1 cellular context compared by ENCODE assay signal in the genomic region with DNA sequence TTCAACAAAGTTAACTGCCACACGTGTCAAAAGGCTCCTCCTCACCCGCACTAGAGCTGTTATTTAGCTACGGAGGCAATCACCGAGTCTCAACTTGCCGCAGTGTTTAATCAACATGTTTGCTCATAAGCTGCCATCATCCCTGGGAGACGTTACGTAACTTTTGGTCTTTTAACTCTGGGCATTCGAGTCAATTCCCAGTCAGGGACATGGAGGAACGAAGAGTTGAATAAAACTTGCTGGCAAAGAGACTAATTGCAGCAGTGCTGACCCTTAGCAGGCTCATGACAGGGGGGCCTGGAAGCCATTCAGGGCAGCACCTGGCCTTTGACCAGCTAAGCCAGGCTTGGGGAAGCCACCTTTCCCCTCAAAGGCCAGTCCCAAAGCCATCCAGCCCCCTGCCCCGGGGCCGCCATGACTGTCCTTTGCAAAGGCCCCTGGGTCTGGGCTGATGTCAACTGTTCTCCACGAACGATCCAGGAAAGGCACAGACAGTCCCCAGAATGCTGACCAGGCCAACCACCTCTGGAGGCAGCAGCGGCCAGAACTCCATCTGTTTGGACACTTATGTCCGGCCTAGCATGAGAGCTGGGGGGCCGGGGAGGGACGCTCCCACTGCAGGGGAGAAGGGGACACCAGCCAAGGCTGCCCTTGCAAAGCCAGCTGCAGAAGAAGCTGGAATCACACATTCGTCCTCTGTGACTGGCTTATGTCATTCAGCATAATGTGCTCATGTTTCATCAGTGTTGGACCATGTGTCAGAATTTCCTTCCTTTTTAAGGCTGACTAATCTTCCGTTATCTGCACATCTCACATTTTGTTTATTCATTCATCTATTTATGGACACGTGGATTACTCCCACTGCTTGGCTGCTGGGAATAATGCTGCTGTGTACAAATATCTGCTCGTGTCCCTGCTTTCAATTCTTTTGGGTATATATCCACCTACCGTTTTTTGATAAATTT.
TF ChIP-seq lines count a peak whose summit lies in the region.

No MANE protein-coding gene starts in this region.

TF ChIP-seq in HepG2, 621 proteins besides CTCF, POLR2A, EP300 and RAD21 (continued from another document and continues in another):
- TF ChIP-seq, protein P1, sequence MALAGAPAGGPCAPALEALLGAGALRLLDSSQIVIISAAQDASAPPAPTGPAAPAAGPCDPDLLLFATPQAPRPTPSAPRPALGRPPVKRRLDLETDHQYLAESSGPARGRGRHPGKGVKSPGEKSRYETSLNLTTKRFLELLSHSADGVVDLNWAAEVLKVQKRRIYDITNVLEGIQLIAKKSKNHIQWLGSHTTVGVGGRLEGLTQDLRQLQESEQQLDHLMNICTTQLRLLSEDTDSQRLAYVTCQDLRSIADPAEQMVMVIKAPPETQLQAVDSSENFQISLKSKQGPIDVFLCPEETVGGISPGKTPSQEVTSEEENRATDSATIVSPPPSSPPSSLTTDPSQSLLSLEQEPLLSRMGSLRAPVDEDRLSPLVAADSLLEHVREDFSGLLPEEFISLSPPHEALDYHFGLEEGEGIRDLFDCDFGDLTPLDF (CRISPR knock-in tag; IDR thresholded peaks at IDR 0.05) = no peak
- TF ChIP-seq HNRNPL (IDR thresholded peaks at IDR 0.05; ENCODE audit: low read depth, low read length) (no peak), SUZ12 (IDR thresholded peaks at IDR 0.05; ENCODE audit: low read depth, low read length) (no peak), ZNF431 (CRISPR knock-in tag; IDR thresholded peaks at IDR 0.05; ENCODE audit: borderline replicate concordance, low read depth) (no peak), ZKSCAN1 (IDR thresholded peaks at IDR 0.05; ENCODE audit: low read length) (no peak), ZSCAN29 (CRISPR knock-in tag; conservative IDR thresholded peaks at IDR 0.05) (peak; percentile 60; the same call in 1 of the 2 replicates), ZC3H13 (CRISPR knock-in tag; IDR thresholded peaks at IDR 0.05) (peak; percentile 71; the same call in 1 of the 2 replicates), ERF (CRISPR knock-in tag; IDR thresholded peaks at IDR 0.05) (peak; percentile 69), ZNF788 (CRISPR knock-in tag; IDR thresholded peaks at IDR 0.05; ENCODE audit: borderline replicate concordance) (peak; percentile 69; the same call in 1 of the 2 replicates), ZNF329 (CRISPR knock-in tag; IDR thresholded peaks at IDR 0.05; ENCODE audit: low read depth) (no peak), ARNT2 (CRISPR knock-in tag; IDR thresholded peaks at IDR 0.05; ENCODE audit: low read depth) (0 out of 2 replicates have a peak, but pooled peaks have one; percentile 51), SMAD1 (CRISPR knock-in tag; IDR thresholded peaks at IDR 0.05; ENCODE audit: borderline replicate concordance, low read depth) (no peak), CCAR2 (optimal IDR thresholded peaks at IDR 0.05; ENCODE audit: low read depth, low read length) (no peak), ONECUT2 (CRISPR knock-in tag; IDR thresholded peaks at IDR 0.05) (peak; percentile 16; the same call in 1 of the 2 replicates), ZNF747 (CRISPR knock-in tag; IDR thresholded peaks at IDR 0.05; ENCODE audit: borderline replicate concordance) (no peak), ZNF382 (CRISPR knock-in tag; IDR thresholded peaks at IDR 0.05; ENCODE audit: borderline replicate concordance) (no peak), ZFYVE20 (CRISPR knock-in tag; IDR thresholded peaks at IDR 0.05; ENCODE audit: borderline replicate concordance, low read depth) (no peak), RXRA (CRISPR knock-in tag; IDR thresholded peaks at IDR 0.05) (no peak; the same call in 1 of the 2 replicates), BHLHE40 (IDR thresholded peaks at IDR 0.05; ENCODE audit: low read length) (no peak), ZNF33B (CRISPR knock-in tag; IDR thresholded peaks at IDR 0.05) (no peak), ZNF225 (CRISPR knock-in tag; IDR thresholded peaks at IDR 0.05) (no peak), TOPORS (CRISPR knock-in tag; IDR thresholded peaks at IDR 0.05) (no peak), SRSF9 (IDR thresholded peaks at IDR 0.05; ENCODE audit: borderline replicate concordance, insufficient read depth, low read depth, low read length, poor library complexity, severe bottlenecking) (no peak), FOXA3 (CRISPR knock-in tag; IDR thresholded peaks at IDR 0.05) (peak; percentile 93), ZNF547 (CRISPR knock-in tag; IDR thresholded peaks at IDR 0.05) (0 out of 2 replicates have a peak, but pooled peaks have one; percentile 2)
- TF ChIP-seq, protein P2, sequence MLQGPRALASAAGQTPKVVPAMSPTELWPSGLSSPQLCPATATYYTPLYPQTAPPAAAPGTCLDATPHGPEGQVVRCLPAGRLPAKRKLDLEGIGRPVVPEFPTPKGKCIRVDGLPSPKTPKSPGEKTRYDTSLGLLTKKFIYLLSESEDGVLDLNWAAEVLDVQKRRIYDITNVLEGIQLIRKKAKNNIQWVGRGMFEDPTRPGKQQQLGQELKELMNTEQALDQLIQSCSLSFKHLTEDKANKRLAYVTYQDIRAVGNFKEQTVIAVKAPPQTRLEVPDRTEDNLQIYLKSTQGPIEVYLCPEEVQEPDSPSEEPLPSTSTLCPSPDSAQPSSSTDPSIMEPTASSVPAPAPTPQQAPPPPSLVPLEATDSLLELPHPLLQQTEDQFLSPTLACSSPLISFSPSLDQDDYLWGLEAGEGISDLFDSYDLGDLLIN (CRISPR knock-in tag; IDR thresholded peaks at IDR 0.05; ENCODE audit: borderline replicate concordance) = no peak
- TF ChIP-seq, protein P3, sequence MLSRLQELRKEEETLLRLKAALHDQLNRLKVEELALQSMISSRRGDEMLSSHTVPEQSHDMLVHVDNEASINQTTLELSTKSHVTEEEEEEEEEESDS (CRISPR knock-in tag; IDR thresholded peaks at IDR 0.05; ENCODE audit: borderline replicate concordance) = no peak
- TF ChIP-seq, protein P4, sequence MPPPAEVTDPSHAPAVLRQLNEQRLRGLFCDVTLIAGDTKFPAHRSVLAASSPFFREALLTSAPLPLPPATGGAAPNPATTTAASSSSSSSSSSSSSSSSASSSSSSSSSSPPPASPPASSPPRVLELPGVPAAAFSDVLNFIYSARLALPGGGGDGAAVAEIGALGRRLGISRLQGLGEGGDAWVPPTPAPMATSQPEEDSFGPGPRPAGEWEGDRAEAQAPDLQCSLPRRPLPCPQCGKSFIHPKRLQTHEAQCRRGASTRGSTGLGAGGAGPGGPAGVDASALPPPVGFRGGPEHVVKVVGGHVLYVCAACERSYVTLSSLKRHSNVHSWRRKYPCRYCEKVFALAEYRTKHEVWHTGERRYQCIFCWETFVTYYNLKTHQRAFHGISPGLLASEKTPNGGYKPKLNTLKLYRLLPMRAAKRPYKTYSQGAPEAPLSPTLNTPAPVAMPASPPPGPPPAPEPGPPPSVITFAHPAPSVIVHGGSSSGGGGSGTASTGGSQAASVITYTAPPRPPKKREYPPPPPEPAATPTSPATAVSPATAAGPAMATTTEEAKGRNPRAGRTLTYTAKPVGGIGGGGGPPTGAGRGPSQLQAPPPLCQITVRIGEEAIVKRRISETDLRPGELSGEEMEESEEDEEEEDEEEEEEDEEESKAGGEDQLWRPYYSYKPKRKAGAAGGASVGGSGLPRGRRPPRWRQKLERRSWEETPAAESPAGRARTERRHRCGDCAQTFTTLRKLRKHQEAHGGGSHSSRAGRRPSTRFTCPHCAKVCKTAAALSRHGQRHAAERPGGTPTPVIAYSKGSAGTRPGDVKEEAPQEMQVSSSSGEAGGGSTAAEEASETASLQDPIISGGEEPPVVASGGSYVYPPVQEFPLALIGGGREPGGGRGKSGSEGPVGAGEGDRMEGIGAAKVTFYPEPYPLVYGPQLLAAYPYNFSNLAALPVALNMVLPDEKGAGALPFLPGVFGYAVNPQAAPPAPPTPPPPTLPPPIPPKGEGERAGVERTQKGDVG (CRISPR knock-in tag; IDR thresholded peaks at IDR 0.05; ENCODE audit: borderline replicate concordance) = peak; percentile 78
- TF ChIP-seq, protein P5, sequence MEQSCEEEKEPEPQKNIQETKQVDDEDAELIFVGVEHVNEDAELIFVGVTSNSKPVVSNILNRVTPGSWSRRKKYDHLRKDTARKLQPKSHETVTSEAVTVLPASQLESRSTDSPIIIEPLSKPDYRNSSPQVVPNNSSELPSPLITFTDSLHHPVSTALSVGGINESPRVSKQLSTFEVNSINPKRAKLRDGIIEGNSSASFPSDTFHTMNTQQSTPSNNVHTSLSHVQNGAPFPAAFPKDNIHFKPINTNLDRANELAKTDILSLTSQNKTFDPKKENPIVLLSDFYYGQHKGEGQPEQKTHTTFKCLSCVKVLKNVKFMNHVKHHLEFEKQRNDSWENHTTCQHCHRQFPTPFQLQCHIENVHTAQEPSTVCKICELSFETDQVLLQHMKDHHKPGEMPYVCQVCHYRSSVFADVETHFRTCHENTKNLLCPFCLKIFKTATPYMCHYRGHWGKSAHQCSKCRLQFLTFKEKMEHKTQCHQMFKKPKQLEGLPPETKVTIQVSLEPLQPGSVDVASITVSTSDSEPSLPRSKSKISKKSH (CRISPR knock-in tag; IDR thresholded peaks at IDR 0.05; ENCODE audit: borderline replicate concordance) = 0 out of 2 replicates have a peak, but pooled peaks have one; percentile 29
- TF ChIP-seq, protein P6, sequence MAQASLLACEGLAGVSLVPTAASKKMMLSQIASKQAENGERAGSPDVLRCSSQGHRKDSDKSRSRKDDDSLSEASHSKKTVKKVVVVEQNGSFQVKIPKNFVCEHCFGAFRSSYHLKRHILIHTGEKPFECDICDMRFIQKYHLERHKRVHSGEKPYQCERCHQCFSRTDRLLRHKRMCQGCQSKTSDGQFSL (CRISPR knock-in tag; IDR thresholded peaks at IDR 0.05) = no peak
- TF ChIP-seq, protein P7, sequence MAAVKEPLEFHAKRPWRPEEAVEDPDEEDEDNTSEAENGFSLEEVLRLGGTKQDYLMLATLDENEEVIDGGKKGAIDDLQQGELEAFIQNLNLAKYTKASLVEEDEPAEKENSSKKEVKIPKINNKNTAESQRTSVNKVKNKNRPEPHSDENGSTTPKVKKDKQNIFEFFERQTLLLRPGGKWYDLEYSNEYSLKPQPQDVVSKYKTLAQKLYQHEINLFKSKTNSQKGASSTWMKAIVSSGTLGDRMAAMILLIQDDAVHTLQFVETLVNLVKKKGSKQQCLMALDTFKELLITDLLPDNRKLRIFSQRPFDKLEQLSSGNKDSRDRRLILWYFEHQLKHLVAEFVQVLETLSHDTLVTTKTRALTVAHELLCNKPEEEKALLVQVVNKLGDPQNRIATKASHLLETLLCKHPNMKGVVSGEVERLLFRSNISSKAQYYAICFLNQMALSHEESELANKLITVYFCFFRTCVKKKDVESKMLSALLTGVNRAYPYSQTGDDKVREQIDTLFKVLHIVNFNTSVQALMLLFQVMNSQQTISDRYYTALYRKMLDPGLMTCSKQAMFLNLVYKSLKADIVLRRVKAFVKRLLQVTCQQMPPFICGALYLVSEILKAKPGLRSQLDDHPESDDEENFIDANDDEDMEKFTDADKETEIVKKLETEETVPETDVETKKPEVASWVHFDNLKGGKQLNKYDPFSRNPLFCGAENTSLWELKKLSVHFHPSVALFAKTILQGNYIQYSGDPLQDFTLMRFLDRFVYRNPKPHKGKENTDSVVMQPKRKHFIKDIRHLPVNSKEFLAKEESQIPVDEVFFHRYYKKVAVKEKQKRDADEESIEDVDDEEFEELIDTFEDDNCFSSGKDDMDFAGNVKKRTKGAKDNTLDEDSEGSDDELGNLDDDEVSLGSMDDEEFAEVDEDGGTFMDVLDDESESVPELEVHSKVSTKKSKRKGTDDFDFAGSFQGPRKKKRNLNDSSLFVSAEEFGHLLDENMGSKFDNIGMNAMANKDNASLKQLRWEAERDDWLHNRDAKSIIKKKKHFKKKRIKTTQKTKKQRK (IDR thresholded peaks at IDR 0.05; ENCODE audit: low read length) = no peak
- TF ChIP-seq, protein P8, sequence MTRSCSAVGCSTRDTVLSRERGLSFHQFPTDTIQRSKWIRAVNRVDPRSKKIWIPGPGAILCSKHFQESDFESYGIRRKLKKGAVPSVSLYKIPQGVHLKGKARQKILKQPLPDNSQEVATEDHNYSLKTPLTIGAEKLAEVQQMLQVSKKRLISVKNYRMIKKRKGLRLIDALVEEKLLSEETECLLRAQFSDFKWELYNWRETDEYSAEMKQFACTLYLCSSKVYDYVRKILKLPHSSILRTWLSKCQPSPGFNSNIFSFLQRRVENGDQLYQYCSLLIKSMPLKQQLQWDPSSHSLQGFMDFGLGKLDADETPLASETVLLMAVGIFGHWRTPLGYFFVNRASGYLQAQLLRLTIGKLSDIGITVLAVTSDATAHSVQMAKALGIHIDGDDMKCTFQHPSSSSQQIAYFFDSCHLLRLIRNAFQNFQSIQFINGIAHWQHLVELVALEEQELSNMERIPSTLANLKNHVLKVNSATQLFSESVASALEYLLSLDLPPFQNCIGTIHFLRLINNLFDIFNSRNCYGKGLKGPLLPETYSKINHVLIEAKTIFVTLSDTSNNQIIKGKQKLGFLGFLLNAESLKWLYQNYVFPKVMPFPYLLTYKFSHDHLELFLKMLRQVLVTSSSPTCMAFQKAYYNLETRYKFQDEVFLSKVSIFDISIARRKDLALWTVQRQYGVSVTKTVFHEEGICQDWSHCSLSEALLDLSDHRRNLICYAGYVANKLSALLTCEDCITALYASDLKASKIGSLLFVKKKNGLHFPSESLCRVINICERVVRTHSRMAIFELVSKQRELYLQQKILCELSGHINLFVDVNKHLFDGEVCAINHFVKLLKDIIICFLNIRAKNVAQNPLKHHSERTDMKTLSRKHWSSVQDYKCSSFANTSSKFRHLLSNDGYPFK (CRISPR knock-in tag; IDR thresholded peaks at IDR 0.05; ENCODE audit: borderline replicate concordance) = peak; percentile 34; the same call in 1 of the 2 replicates
- TF ChIP-seq, protein P9, sequence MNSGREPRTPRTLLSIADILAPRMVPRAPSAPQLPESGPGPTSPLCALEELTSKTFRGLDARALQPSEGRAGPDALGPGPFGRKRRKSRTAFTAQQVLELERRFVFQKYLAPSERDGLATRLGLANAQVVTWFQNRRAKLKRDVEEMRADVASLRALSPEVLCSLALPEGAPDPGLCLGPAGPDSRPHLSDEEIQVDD (CRISPR knock-in tag; IDR thresholded peaks at IDR 0.05; ENCODE audit: borderline replicate concordance) = no peak
- TF ChIP-seq, protein P10, sequence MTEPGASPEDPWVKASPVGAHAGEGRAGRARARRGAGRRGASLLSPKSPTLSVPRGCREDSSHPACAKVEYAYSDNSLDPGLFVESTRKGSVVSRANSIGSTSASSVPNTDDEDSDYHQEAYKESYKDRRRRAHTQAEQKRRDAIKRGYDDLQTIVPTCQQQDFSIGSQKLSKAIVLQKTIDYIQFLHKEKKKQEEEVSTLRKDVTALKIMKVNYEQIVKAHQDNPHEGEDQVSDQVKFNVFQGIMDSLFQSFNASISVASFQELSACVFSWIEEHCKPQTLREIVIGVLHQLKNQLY (CRISPR knock-in tag; IDR thresholded peaks at IDR 0.05) = peak; percentile 73
- TF ChIP-seq, protein P11, sequence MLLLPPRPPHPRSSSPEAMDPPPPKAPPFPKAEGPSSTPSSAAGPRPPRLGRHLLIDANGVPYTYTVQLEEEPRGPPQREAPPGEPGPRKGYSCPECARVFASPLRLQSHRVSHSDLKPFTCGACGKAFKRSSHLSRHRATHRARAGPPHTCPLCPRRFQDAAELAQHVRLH (CRISPR knock-in tag; IDR thresholded peaks at IDR 0.05; ENCODE audit: borderline replicate concordance, low read depth) = peak; percentile 9; the same call in 1 of the 2 replicates
- TF ChIP-seq, protein P12, sequence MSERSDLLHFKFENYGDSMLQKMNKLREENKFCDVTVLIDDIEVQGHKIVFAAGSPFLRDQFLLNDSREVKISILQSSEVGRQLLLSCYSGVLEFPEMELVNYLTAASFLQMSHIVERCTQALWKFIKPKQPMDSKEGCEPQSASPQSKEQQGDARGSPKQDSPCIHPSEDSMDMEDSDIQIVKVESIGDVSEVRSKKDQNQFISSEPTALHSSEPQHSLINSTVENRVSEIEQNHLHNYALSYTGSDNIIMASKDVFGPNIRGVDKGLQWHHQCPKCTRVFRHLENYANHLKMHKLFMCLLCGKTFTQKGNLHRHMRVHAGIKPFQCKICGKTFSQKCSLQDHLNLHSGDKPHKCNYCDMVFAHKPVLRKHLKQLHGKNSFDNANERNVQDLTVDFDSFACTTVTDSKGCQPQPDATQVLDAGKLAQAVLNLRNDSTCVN (CRISPR knock-in tag; IDR thresholded peaks at IDR 0.05; ENCODE audit: borderline replicate concordance) = peak; percentile 78; the same call in 1 of the 2 replicates
